9 cellular contexts compared by ENCODE assay signal in the genomic region with DNA sequence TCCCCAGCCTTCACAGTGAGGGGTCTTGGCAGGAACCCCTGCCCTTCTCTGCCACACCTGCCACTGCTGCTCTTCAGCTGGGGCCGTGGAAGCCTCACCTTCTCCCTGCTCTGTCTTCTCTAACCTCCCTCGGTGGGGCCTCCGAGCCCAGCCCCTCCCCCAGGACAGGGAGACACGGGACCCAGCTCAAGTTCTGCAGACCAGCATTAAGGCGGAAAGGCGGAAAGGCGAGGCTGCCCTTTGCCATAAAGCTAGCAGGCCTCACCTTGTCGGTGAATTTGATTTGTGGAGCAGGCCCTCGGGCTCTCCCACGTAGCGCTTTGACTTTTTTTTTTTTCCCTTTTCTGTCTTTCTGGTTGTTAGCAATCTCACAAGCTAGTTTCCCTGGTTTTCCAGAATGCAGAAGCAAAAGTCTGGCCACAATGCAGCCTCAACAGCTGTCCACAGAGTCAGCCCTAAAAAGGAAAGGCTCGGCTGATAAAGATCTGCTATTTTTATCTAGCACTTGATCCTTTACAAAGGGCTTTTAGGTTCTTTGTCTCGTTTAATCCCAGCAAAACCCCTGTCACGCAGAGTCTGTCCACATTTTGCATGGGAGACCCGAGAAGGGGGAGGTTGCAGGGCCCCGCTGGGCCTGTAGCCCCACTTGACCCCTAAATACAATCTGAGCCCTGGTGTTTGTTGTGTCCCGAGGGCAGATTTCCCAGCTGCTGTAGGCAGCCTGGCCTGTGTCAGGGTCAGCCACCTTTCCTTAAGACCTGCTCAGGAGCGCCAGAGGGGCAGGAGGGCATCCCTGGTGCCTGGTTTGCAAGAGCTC. TPM values are rescaled to one million over a fixed set of nuclear protein-coding genes. Genes with fewer than 3 reads are reported as not detected.
DNase-seq lines count a peak whose midpoint lies in the region; ATAC-seq and TF ChIP-seq lines count a peak whose summit lies in the region.
"Had no signal": no experiment of that assay in that cellular context is flagged by ENCODE, and none has a peak within 500 bp of the region (broad histone marks: within the 10 kb centered on the region; RNA-seq: fewer than 3 reads in every experiment).

No MANE protein-coding gene starts in this region.

- H4K5ac ChIP-seq in H9 (ENCODE audit: insufficient read length, low read depth, low read length) = no peak overlapping the region

- H3K36me3 ChIP-seq in NT2/D1 (ENCODE audit: insufficient read depth, insufficient read length, low read length) (peaks cover 48% of the 10 kb centered on the region), sigmoid colon (peaks cover 0 to 11% (median 7%) of the 10 kb centered on the region in 4 donors)

- no peak overlapping the region for H2BK120ac ChIP-seq in H9 (ENCODE audit: low read depth, low read length, poor library complexity, severe bottlenecking)

- TF ChIP-seq CTCF in H9 (conservative IDR thresholded peaks at IDR 0.05) = no peak
- no peak for TF ChIP-seq CTCF in fibroblast of villous mesenchyme (IDR thresholded peaks at IDR 0.05; ENCODE audit: insufficient read depth, low read depth, low read length)
- TF ChIP-seq CTCF in sigmoid colon (IDR thresholded peaks at IDR 0.05) = no peak

- H2BK12ac ChIP-seq in H9 (ENCODE audit: insufficient read length, low read depth, low read length) = no peak overlapping the region

- H3K27me3 ChIP-seq in H9 (ENCODE audit: insufficient read depth, low read length) = no peaks in the 10 kb centered on the region
- H3K27me3 ChIP-seq in NT2/D1 (ENCODE audit: insufficient read depth, insufficient read length) = no peaks in the 10 kb centered on the region
- H3K27me3 ChIP-seq in sigmoid colon = no peaks in the 10 kb centered on the region

- H2BK15ac ChIP-seq in H9 (ENCODE audit: low read depth, low read length) = no peak overlapping the region

- H4K20me1 ChIP-seq in H9 (ENCODE audit: control insufficient read depth, insufficient read depth, insufficient read length) = no peaks in the 10 kb centered on the region

- H3K9ac ChIP-seq in H9 (ENCODE audit: extremely low read depth, insufficient read length, low read length) (no peak overlapping the region), NT2/D1 (ENCODE audit: insufficient read length, low read depth) (peak overlapping the region; percentile 86)

- H3K27ac Mint-ChIP-seq in H9 = peak overlapping the region; percentile 93 to 99 (median 95); a peak in 6 of 7 replicates

- peak overlapping the region in 1 of 2 experiments; percentile 63; a peak in 4 of 5 replicates for H3K4me3 Mint-ChIP-seq in H9

- no peak for TF ChIP-seq EP300 in sigmoid colon (IDR thresholded peaks at IDR 0.05)

- ATAC-seq in GM21381 (IDR thresholded peaks at IDR 0.05; ENCODE audit: unreplicated experiment) (no peak), HG02885 (IDR thresholded peaks at IDR 0.05; ENCODE audit: poor library complexity, unreplicated experiment) (no peak)

- H3K36me3 Mint-ChIP-seq in H9 (ENCODE audit: insufficient read depth in 1 of 3, low read depth in 3 of 3) = peaks cover 16 to 37% (median 26%) of the 10 kb centered on the region in 3 experiments

- no peaks in the 10 kb centered on the region for H3K9me3 ChIP-seq in H9 (ENCODE audit: control insufficient read depth, low read depth, low read length)
- no peaks in the 10 kb centered on the region for H3K9me3 ChIP-seq in NT2/D1 (ENCODE audit: insufficient read depth, low read length)
- H3K9me3 ChIP-seq in sigmoid colon = no peaks in the 10 kb centered on the region

- H3K56ac ChIP-seq in H9 (ENCODE audit: insufficient read length, low read depth, low read length) = no peak overlapping the region

- no peaks in the 10 kb centered on the region for H3K79me1 ChIP-seq in H9 (ENCODE audit: insufficient read depth, low read depth, low read length, poor library complexity, severe bottlenecking)

- no peak overlapping the region; the same call in 1 of the 2 replicates for H3K14ac ChIP-seq in H9 (ENCODE audit: insufficient read depth, low read length)

- H3K23ac ChIP-seq in H9 (ENCODE audit: insufficient read length, low read depth, low read length) = no peak overlapping the region

- H3K79me2 ChIP-seq in H9 (ENCODE audit: insufficient read depth, low read length) = peaks cover 43% of the 10 kb centered on the region

- H2BK5ac ChIP-seq in H9 (ENCODE audit: insufficient read length, low read length) = no peak overlapping the region

- no peak overlapping the region for H3K4me2 ChIP-seq in H9 (ENCODE audit: insufficient read depth, insufficient read length, low read length)

- H3K9me3 Mint-ChIP-seq in H9 = peaks cover 0 to 2% of the 10 kb centered on the region in 2 experiments; a peak in 1 of 5 replicates

- H3K4me1 ChIP-seq in H9 (ENCODE audit: insufficient read depth, low read length) (peaks cover 16% of the 10 kb centered on the region; the same call in 1 of the 2 replicates), NT2/D1 (ENCODE audit: insufficient read depth, insufficient read length) (peaks cover 62% of the 10 kb centered on the region), sigmoid colon (peaks cover 0 to 89% (median 80%) of the 10 kb centered on the region in 4 donors)

- no peak overlapping the region for H2AK5ac ChIP-seq in H9 (ENCODE audit: insufficient read length, low read length)

- H2BK20ac ChIP-seq in H9 (ENCODE audit: low read depth, low read length, poor library complexity, severe bottlenecking) = no peak overlapping the region

- H3K27me3 Mint-ChIP-seq in H9 (ENCODE audit: low read depth) = no peaks in the 10 kb centered on the region

- DNase-seq in H9 (no peak), NT2/D1 (ENCODE audit: low read depth, low spot score) (no peak), fibroblast of villous mesenchyme (ENCODE audit: low read depth) (peak; percentile 37), sigmoid colon (no peak), GM19238 (ENCODE audit: insufficient read length, low spot score) (no peak), foreskin melanocyte (no peak)
- DNase-seq: Karpas-422 had no signal

- no peak overlapping the region for H3K18ac ChIP-seq in H9 (ENCODE audit: insufficient read length, low read depth, low read length)

- H3K4me3 ChIP-seq in NT2/D1 (ENCODE audit: insufficient read length, low read depth) = peak overlapping the region; percentile 4
- no peak overlapping the region for H3K4me3 ChIP-seq in fibroblast of villous mesenchyme (ENCODE audit: low read depth, low read length)
- peak overlapping the region in 1 of 4 donors; percentile 9 for H3K4me3 ChIP-seq in sigmoid colon

- no peak overlapping the region for H4K8ac ChIP-seq in H9 (replicated peaks; ENCODE audit: insufficient read length, low read depth, low read length)

- no peak overlapping the region for H3K4ac ChIP-seq in H9 (ENCODE audit: low read depth, low read length)

- H3K23me2 ChIP-seq in H9 (ENCODE audit: insufficient read length, low read depth, low read length, poor library complexity, severe bottlenecking) = peaks cover 8% of the 10 kb centered on the region

- H3K4me1 Mint-ChIP-seq in H9 = peaks cover 58 to 64% of the 10 kb centered on the region in 2 experiments

- no peak overlapping the region for H4K91ac ChIP-seq in H9 (ENCODE audit: insufficient read length, low read depth, low read length)

- no CpG with 5 or more reads among the region's 18 CpGs for WGBS in H9 (ENCODE audit: extremely low coverage, insufficient read length, low lambda C conversion rate)
- WGBS in sigmoid colon, 2 donors = 16 to 34% methylated on average over 18 of the region's 18 CpGs

- H3K27ac ChIP-seq in H9 (ENCODE audit: insufficient read length, low read depth, low read length) (no peak overlapping the region), sigmoid colon (peak overlapping the region; percentile 71 to 88 (median 82))

- intact Hi-C loops in sigmoid colon (cut with DNase I) = no loop called here

- no peak overlapping the region for H3T11ph ChIP-seq in H9 (ENCODE audit: low read length)

- no peak for TF ChIP-seq POLR2A in sigmoid colon (IDR thresholded peaks at IDR 0.05)

- H2AFZ ChIP-seq in H9 (ENCODE audit: low read length) = no peak overlapping the region

RNA-seq across cellular contexts. Expression of a gene that starts 6.0 kb away (rescaled TPM):
- total RNA-seq in H9 (2021) = 297 and 302 TPM in 2 replicates
- total RNA-seq in fibroblast of villous mesenchyme = 37.1 and 58.6 TPM in 2 replicates
- total RNA-seq in sigmoid colon = 100 to 1,000 TPM; 107 to 206 (median 117) TPM
- polyA plus RNA-seq in sigmoid colon = 1,000 to 10,000 TPM in 1 of 3 donors, 100 to 1,000 TPM in 2; 489 to 1,275 (median 498) TPM

RNA-seq across cellular contexts. Expression of a gene that starts 54.3 kb away (rescaled TPM):
- total RNA-seq in H9 (2021) (0.11 TPM in 1 of 2 replicates, not detected in the other), fibroblast of villous mesenchyme (not detected in 2 replicates), sigmoid colon (not detected)
- 1 to 10 TPM in 1 of 3 donors, under 1 TPM in 1, not detected in 1; 0.23 to 1.4 TPM for polyA plus RNA-seq in sigmoid colon
